Comparison of ENCODE assay signal across 20 cellular contexts in the genomic region with DNA sequence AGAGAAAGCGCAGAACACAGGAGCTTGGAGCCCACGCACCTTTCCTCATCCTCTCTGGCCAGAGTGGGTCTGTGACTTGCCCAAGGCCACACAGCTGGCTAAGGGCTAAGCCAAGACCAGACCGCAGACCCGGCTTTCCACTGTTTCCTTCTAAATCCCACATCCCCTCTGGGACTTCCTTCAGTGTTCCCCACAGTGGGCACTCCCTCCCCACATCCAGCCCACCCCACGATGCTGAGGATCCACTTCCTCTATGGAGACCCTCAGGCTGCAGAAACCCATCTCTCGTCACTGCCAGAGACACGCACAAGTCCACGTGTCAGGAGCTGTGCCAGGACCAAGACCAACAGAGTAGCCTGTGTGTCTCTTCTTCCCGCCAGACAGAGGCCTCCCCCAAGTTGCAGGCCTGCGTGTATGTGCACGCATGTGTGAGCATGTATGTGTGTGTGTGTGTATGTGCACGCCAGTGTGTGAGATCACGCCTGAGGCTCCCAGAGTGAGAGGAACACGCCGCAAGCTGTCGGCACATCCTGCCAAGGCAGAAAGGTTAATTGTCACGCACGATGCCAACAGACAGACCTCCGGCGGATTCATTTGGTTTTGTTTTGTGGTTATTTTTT. TPM values are rescaled to one million over a fixed set of nuclear protein-coding genes. Genes with fewer than 3 reads are reported as not detected.
A peak's percentile ranks its signal among the peaks of the same experiment; 100 is the strongest.
DNase-seq lines count a peak whose midpoint lies in the region; ATAC-seq, FAIRE-seq and TF ChIP-seq lines count a peak whose summit lies in the region.
"Had no signal": no experiment of that assay in that cellular context is flagged by ENCODE, and none has a peak within 500 bp of the region (broad histone marks: within the 10 kb centered on the region; RNA-seq: fewer than 3 reads in every experiment).

No MANE protein-coding gene starts in this region.

- ATAC-seq in CD8-positive, alpha-beta T cell: peak; percentile 55
- ATAC-seq in HG03378 (IDR thresholded peaks at IDR 0.05; ENCODE audit: unreplicated experiment): no peak
- ATAC-seq in activated CD4-positive, CD25-positive, alpha-beta regulatory T cell treated with anti-CD3 and anti-CD28 coated beads, Interleukin-2, amount 50 U/mL, for 24 hours: no peak
- ATAC-seq: psoas muscle had no signal

- CTCF ChIA-PET in CD8-positive, alpha-beta T cell (lab: Charles Lee): interaction anchor here (1.0 to 2.1 kb wide), 5 partner anchors 37 to 220 kb away, joined by 3 to 7 read pairs (median 4); no protein-coding TSS in a partner anchor

- intact Hi-C loops in CD8-positive, alpha-beta T cell (cut with DNase I, micrococcal nuclease): no loop called here
- intact Hi-C loops in kidney (cut with DNase I): no loop called here

- no peaks in the 10 kb centered on the region for H3K36me3 ChIP-seq in CD8-positive, alpha-beta T cell (ENCODE audit: insufficient read depth, low read length)
- peaks cover 18 to 32% of the 10 kb centered on the region in 2 donors for H3K36me3 ChIP-seq in kidney (ENCODE audit: control insufficient read depth in 1 of 2, insufficient read depth in 2 of 2, low read length in 2 of 2)
- H3K36me3 ChIP-seq: Peyer's patch had no signal

- no peak overlapping the region for H3K27ac Mint-ChIP-seq in CD8-positive, alpha-beta T cell
- H3K27ac Mint-ChIP-seq: activated T-cell treated with anti-CD3 and anti-CD28 coated beads, Interleukin-2, amount 50 U/mL, for 24 hours; B cell; nephron had no signal

- H3K36me3 Mint-ChIP-seq in CD8-positive, alpha-beta T cell: peaks cover 48% of the 10 kb centered on the region

- no peaks in the 10 kb centered on the region for H3K9me3 Mint-ChIP-seq in CD8-positive, alpha-beta T cell
- H3K9me3 Mint-ChIP-seq: activated T-cell treated with anti-CD3 and anti-CD28 coated beads, Interleukin-2, amount 50 U/mL, for 24 hours had no signal

- H3K4me3 Mint-ChIP-seq in CD8-positive, alpha-beta T cell: no peak overlapping the region
- H3K4me3 Mint-ChIP-seq: activated T-cell treated with anti-CD3 and anti-CD28 coated beads, Interleukin-2, amount 50 U/mL, for 24 hours; B cell; nephron had no signal

- FAIRE-seq in kidney (lab: Jason Lieb, UNC): no peak
- FAIRE-seq: colon had no signal

- peaks cover 2% of the 10 kb centered on the region for H3K27me3 Mint-ChIP-seq in CD8-positive, alpha-beta T cell (ENCODE audit: low read depth)

- TF ChIP-seq CTCF in AG10803 (conservative IDR thresholded peaks at IDR 0.05; ENCODE audit: low read length): no peak
- TF ChIP-seq CTCF in CD8-positive, alpha-beta T cell (IDR thresholded peaks at IDR 0.05): no peak
- no peak for TF ChIP-seq CTCF in kidney (IDR thresholded peaks at IDR 0.05; ENCODE audit: borderline replicate concordance, extremely low read depth, insufficient read depth)

- no peaks in the 10 kb centered on the region for H3K9me3 ChIP-seq in CD8-positive, alpha-beta T cell (ENCODE audit: low read length)
- no peaks in the 10 kb centered on the region for H3K9me3 ChIP-seq in kidney (ENCODE audit: control insufficient read depth in 1 of 2, low read length in 2 of 2)
- H3K9me3 ChIP-seq: Peyer's patch, psoas muscle had no signal

- peak; percentile 40 for DNase-seq in AG10803 (ENCODE audit: low read depth)
- DNase-seq in CD8-positive, alpha-beta T cell: peak in 1 of 7 experiments; percentile 54
- DNase-seq in cerebellum (ENCODE audit: low spot score): peak; percentile 57
- DNase-seq in kidney: peak; percentile 54
- DNase-seq in superior temporal gyrus (ENCODE audit: extremely low spot score): no peak
- no peak for DNase-seq in amygdala (lab: John Stamatoyannopoulos, UW)
- DNase-seq: activated CD4-positive, alpha-beta T cell treated with anti-CD3 and anti-CD28 coated beads, Interleukin-2, amount 50 U/mL, for 4 hours; activated T-cell treated with anti-CD3 and anti-CD28 coated beads, Interleukin-2, amount 50 U/mL, for 24 hours; GOT3; KBM-7; NCI-H774; Peyer's patch had no signal

- H3K4me3 ChIP-seq in AG10803 (ENCODE audit: low read length): no peak overlapping the region
- no peak overlapping the region for H3K4me3 ChIP-seq in CD8-positive, alpha-beta T cell (ENCODE audit: low read depth, low read length)
- no peak overlapping the region for H3K4me3 ChIP-seq in kidney (ENCODE audit: low read length in 2 of 2)
- H3K4me3 ChIP-seq: lung, Peyer's patch, psoas muscle, tibial nerve had no signal

- H3K27ac ChIP-seq in CD8-positive, alpha-beta T cell (ENCODE audit: low read depth, low read length): no peak overlapping the region
- H3K27ac ChIP-seq in kidney (ENCODE audit: low read depth in 2 of 2, low read length in 2 of 2): no peak overlapping the region
- H3K27ac ChIP-seq: Peyer's patch, psoas muscle, tibial nerve had no signal

- H3K9ac ChIP-seq in kidney (ENCODE audit: low read length in 2 of 2): no peak overlapping the region

- no peaks in the 10 kb centered on the region for H3K4me1 ChIP-seq in CD8-positive, alpha-beta T cell (ENCODE audit: insufficient read depth, low read length)
- H3K4me1 ChIP-seq in kidney (ENCODE audit: control insufficient read depth in 1 of 2, insufficient read depth in 1 of 2, low read depth in 1 of 2, low read length in 2 of 2): no peaks in the 10 kb centered on the region
- H3K4me1 ChIP-seq: Peyer's patch, tibial nerve had no signal

- no peaks in the 10 kb centered on the region for H3K27me3 ChIP-seq in CD8-positive, alpha-beta T cell (ENCODE audit: insufficient read depth, low read length)
- H3K27me3 ChIP-seq: Peyer's patch, tibial nerve had no signal

- H3K4me1 Mint-ChIP-seq in CD8-positive, alpha-beta T cell (ENCODE audit: low read depth): peaks cover 6% of the 10 kb centered on the region
- H3K4me1 Mint-ChIP-seq: nephron had no signal

- POLR2A ChIA-PET in CD8-positive, alpha-beta T cell (lab: Charles Lee): interaction anchor here (1.1 to 1.9 kb wide), 2 partner anchors 13 to 96 kb away, joined by 4 to 5 read pairs; a partner anchor contains a TSS

RNA-seq across cellular contexts. Expression of a gene that starts 21.6 kb away (rescaled TPM):
- 1 to 10 TPM; 1.8 to 2.4 TPM for total RNA-seq in CD8-positive, alpha-beta T cell
- total RNA-seq in cerebellum (6.9 TPM), kidney (14.2 TPM)
- 10.4 TPM for polyA plus RNA-seq in kidney (ENCODE audit: insufficient read depth, low read depth, low replicate concordance)
- total RNA-seq: B cell had no signal

Comparison
In these comparisons a context has a peak if more than half of its experiments do, and no peak if none do; other contexts are left out.
1. DNase-seq: peak in AG10803 (single experiment), cerebellum (single experiment) and kidney (single experiment); none in superior temporal gyrus (single experiment) and amygdala (0 of 56).